Comparison of ENCODE assay signal across 8 cellular contexts in the genomic region with DNA sequence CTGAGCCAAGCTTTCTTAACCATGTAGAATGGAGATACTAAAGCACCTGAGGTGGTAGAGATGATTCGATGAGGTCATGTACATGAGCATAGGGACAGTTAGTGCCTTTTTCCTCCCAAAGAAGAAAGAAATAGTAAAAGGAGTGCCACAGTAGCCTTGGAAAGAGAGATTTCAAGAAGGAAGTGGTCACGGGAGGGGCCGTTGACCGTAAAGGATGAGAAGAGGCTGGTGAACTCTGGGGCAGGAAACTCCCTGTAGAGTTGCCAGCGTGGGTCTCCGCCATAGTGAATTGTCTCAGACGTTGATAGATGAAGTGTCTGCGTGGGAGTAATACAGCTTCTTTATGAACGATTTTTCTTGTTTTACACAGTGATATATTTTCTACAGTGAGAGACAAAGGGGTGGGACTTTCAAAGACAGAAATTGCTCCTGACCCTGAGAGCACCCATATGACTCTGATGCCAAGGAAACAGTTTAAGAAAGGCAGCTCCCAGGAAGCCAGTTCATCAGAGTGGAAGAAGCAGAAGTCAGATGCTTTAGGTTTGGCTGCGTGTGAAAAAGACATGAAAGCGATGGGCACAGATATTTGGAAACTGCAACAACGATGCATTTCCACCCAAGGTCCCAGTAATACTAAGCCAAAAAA. TPM values are rescaled to one million over a fixed set of nuclear protein-coding genes. Genes with fewer than 3 reads are reported as not detected.
A peak's percentile ranks its signal among the peaks of the same experiment; 100 is the strongest.
DNase-seq lines count a peak whose midpoint lies in the region; ATAC-seq and TF ChIP-seq lines count a peak whose summit lies in the region.

No MANE protein-coding gene starts in this region.

- no peak overlapping the region for H2BK12ac ChIP-seq in mesenchymal stem cell (ENCODE audit: low read length in 2 of 2)

- peaks cover 3% of the 10 kb centered on the region for H3K79me1 ChIP-seq in mesenchymal stem cell (replicated peaks; ENCODE audit: low read length, poor library complexity, severe bottlenecking)

- H2BK5ac ChIP-seq in mesenchymal stem cell (ENCODE audit: low read depth, low read length, poor library complexity, severe bottlenecking) = peak overlapping the region; percentile 69

- TF ChIP-seq POLR2A in stomach (IDR thresholded peaks at IDR 0.05) = no peak

- peak overlapping the region; percentile 30; the same call in 1 of the 2 replicates for H3K4me2 ChIP-seq in OCI-LY1 (ENCODE audit: low read length)
- no peak overlapping the region for H3K4me2 ChIP-seq in mesenchymal stem cell (ENCODE audit: low read length, poor library complexity, severe bottlenecking)

- H3K27me3 ChIP-seq in OCI-LY1 (ENCODE audit: insufficient read depth, low read length) (no peaks in the 10 kb centered on the region), mesenchymal stem cell (ENCODE audit: control insufficient read depth in 1 of 2, insufficient read depth in 1 of 2, low read length in 2 of 2) (no peaks in the 10 kb centered on the region), stomach (no peaks in the 10 kb centered on the region)

- H3K36me3 ChIP-seq in OCI-LY1 (ENCODE audit: insufficient read depth, low read length) (peaks cover 29% of the 10 kb centered on the region), mesenchymal stem cell (ENCODE audit: control insufficient read depth in 1 of 2, insufficient read depth in 2 of 2, low read depth in 1 of 2, low read length in 2 of 2) (peaks cover 20 to 45% of the 10 kb centered on the region in 2 experiments), stomach (peaks cover 9 to 32% (median 26%) of the 10 kb centered on the region in 4 donors)

- no peak overlapping the region for H3K18ac ChIP-seq in mesenchymal stem cell (ENCODE audit: low read depth in 1 of 2, low read length in 2 of 2)

- no peak for ATAC-seq in HG03469 (IDR thresholded peaks at IDR 0.05; ENCODE audit: unreplicated experiment)

- H3K27ac ChIP-seq in OCI-LY1 (ENCODE audit: low read depth, low read length, poor library complexity, severe bottlenecking) (peak overlapping the region; percentile 11), mesenchymal stem cell (ENCODE audit: low read length, poor library complexity, severe bottlenecking) (peak overlapping the region; percentile 70), stomach (peak overlapping the region in 4 of 5 donors; percentile 36 to 66 (median 54))

- H3K9ac ChIP-seq in OCI-LY1 (ENCODE audit: low read length) = no peak overlapping the region
- H3K9ac ChIP-seq in mesenchymal stem cell (ENCODE audit: low read length) = no peak overlapping the region

- no peak overlapping the region for H2BK15ac ChIP-seq in mesenchymal stem cell (ENCODE audit: low read depth, poor library complexity, severe bottlenecking)

- H3K9me2 ChIP-seq in OCI-LY1 (ENCODE audit: low read depth, low read length) = no peaks in the 10 kb centered on the region

- no peak overlapping the region for H2AFZ ChIP-seq in OCI-LY1 (ENCODE audit: low read length)
- H2AFZ ChIP-seq in mesenchymal stem cell (ENCODE audit: low read depth, low read length) = no peak overlapping the region

- no peaks in the 10 kb centered on the region for H3F3A ChIP-seq in OCI-LY1 (ENCODE audit: insufficient read depth, low read length)

- H2BK120ac ChIP-seq in mesenchymal stem cell (ENCODE audit: low read depth, low read length) = no peak overlapping the region

- H3K4ac ChIP-seq in mesenchymal stem cell (ENCODE audit: low read depth in 1 of 2, low read length in 2 of 2) = no peak overlapping the region

- H3K4me3 ChIP-seq in OCI-LY1 (ENCODE audit: low read depth, low read length, poor library complexity, severe bottlenecking) (no peak overlapping the region), mesenchymal stem cell (ENCODE audit: insufficient read depth in 1 of 2, low read depth in 1 of 2, low read length in 2 of 2) (no peak overlapping the region), stomach (no peak overlapping the region)

- no peaks in the 10 kb centered on the region for H3K79me2 ChIP-seq in OCI-LY1 (ENCODE audit: insufficient read depth, low read length)

- no peaks in the 10 kb centered on the region for H4K20me1 ChIP-seq in OCI-LY1 (ENCODE audit: insufficient read depth, low read length)

- no peak overlapping the region for H3K23ac ChIP-seq in mesenchymal stem cell (ENCODE audit: low read length in 2 of 2)

- peak; percentile 41 for DNase-seq in AG08395 (ENCODE audit: low spot score)
- peak; percentile 48 for DNase-seq in GM20000 (ENCODE audit: low spot score)
- peak; percentile 53 for DNase-seq in activated naive CD4-positive, alpha-beta T cell treated with anti-CD3 and anti-CD28 coated beads, Interleukin-2, amount 50 U/mL, for 16 hours
- peak; percentile 45 for DNase-seq in mesenchymal stem cell
- no peak for DNase-seq in stomach
- no peak for DNase-seq in NCI-H774 (lab: John Stamatoyannopoulos, UW)

- H2AK5ac ChIP-seq in mesenchymal stem cell (ENCODE audit: low read length, severe bottlenecking) = peak overlapping the region; percentile 86

- H3K9me3 ChIP-seq in OCI-LY1 (ENCODE audit: low read length) (no peaks in the 10 kb centered on the region), mesenchymal stem cell (ENCODE audit: control insufficient read depth, low read length) (no peaks in the 10 kb centered on the region), stomach (no peaks in the 10 kb centered on the region)

- no peak for TF ChIP-seq CTCF in GM20000 (IDR thresholded peaks at IDR 0.05; ENCODE audit: extremely low read depth, missing control alignments)
- no peak for TF ChIP-seq CTCF in OCI-LY1 (IDR thresholded peaks at IDR 0.05; ENCODE audit: low read length)
- no peak for TF ChIP-seq CTCF in stomach (IDR thresholded peaks at IDR 0.05)

- H3K4me1 ChIP-seq in OCI-LY1 (ENCODE audit: insufficient read depth, low read length, severe bottlenecking) (peaks cover 14% of the 10 kb centered on the region), mesenchymal stem cell (ENCODE audit: control insufficient read depth, insufficient read depth, low read depth, low read length) (peaks cover 14% of the 10 kb centered on the region), stomach (peaks cover 5 to 68% (median 30%) of the 10 kb centered on the region in 4 donors)

- no peak overlapping the region for H4K91ac ChIP-seq in mesenchymal stem cell (ENCODE audit: low read length)

- no peak overlapping the region for H3K14ac ChIP-seq in mesenchymal stem cell (ENCODE audit: low read length in 2 of 2)

- 84% methylated on average over 12 of the region's 12 CpGs for WGBS in mesenchymal stem cell
- whole genome bisulfite sequencing in stomach, 5 donors = 44 to 67% (median 54%) methylated on average over 12 of the region's 12 CpGs

- H4K8ac ChIP-seq in mesenchymal stem cell (ENCODE audit: low read length) = no peak overlapping the region

- intact Hi-C loops in stomach (cut with DNase I; ENCODE audit: low total_unique reads) = no loop called here

- TF ChIP-seq EP300 in stomach (IDR thresholded peaks at IDR 0.05) = no peak

RNA-seq across cellular contexts. Expression of a gene that starts 41.3 kb away (rescaled TPM):
- 44.2 TPM for polyA plus RNA-seq in mesenchymal stem cell (2013, experiment 1 of 2)
- 45.8 TPM for polyA plus RNA-seq in mesenchymal stem cell (2013, experiment 2 of 2)
- 100 to 1,000 TPM in 1 of 5 donors, 10 to 100 TPM in 4; 19.2 to 182 (median 42.6) TPM for total RNA-seq in stomach
- 10 to 100 TPM; 13.7 to 17.1 (median 16.6) TPM for polyA plus RNA-seq in stomach

Comparison
In these comparisons a context has a peak if more than half of its experiments do, and no peak if none do; other contexts are left out.
1. DNase-seq: peak in AG08395 (single experiment), GM20000 (single experiment), activated naive CD4-positive, alpha-beta T cell treated with anti-CD3 and anti-CD28 coated beads, Interleukin-2, amount 50 U/mL, for 16 hours (single experiment) and mesenchymal stem cell (single experiment); none in stomach (single experiment) and NCI-H774 (single experiment).
2. H3K27ac ChIP-seq: peak in every context shown above with its lines; median percentile 70 in mesenchymal stem cell; 54 in stomach; 11 in OCI-LY1.